ENCODE assay signal across 8 cellular contexts in the genomic region with DNA sequence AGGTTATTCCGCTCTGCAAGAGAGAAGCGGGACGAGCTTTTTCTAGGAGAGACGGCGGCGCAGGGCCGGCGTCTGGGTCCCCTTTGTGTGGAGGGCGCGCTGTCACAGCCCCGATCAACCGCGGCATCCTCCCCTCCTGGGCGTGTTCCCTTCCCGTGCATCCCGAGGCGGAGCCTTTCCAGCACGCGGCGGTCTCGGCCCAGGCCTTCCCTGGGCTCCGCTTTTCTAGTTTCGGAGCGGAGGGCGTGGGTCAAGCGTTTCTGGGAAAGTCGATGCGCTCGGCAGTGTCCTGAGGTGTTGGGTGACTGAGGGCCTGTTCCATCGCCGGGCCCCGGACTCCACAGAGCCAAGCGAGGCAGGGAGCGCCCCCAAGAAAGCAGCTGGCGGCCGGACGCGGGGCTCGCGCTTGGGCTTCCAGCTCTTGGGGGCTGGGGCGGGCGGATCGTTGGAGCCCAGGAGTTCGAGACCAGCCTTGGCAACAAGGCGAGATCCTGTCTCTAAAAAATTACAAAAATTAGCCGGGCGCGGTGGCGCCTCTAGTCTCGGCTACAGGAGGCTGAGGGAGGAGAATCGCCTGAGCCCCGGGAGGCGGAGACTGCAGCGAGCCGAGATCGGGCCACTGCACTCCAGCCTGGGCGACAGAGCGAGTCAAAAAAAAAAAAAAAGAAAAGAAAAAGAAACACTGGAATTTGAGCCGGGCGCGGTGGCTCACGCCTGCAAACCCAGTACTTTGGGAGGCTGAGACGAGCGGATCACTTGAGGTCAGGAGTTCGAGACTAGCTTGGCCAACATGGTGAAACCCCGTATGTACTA. TPM values are rescaled to one million over a fixed set of nuclear protein-coding genes. Genes with fewer than 3 reads are reported as not detected.
A peak's percentile ranks its signal among the peaks of the same experiment; 100 is the strongest.
DNase-seq lines count a peak whose midpoint lies in the region; ATAC-seq and TF ChIP-seq lines count a peak whose summit lies in the region.

No MANE protein-coding gene starts in this region.

- intact Hi-C loops in activated CD4-positive, alpha-beta T cell treated with anti-CD3 and anti-CD28 coated beads for 36 hours (cut with DNase I, micrococcal nuclease), result loop anchor here (2.0 to 10.0 kb wide), 15 partner anchors 36 to 1376 kb away; a partner anchor contains a TSS

- H3K27me3 Mint-ChIP-seq in activated CD4-positive, alpha-beta T cell treated with anti-CD3 and anti-CD28 coated beads for 36 hours, result peaks cover 2% of the 10 kb centered on the region
- H3K27me3 Mint-ChIP-seq in neural progenitor cell (ENCODE audit: insufficient read depth, low read depth), result peaks cover 4% of the 10 kb centered on the region

- no peak for TF ChIP-seq CTCF in neural progenitor cell (IDR thresholded peaks at IDR 0.05)

- no peak overlapping the region for H3K9ac ChIP-seq in neural progenitor cell

- H3F3A ChIP-seq in neural progenitor cell (ENCODE audit: low read depth), result peaks cover 33% of the 10 kb centered on the region

- POLR2A ChIA-PET in activated CD4-positive, alpha-beta T cell treated with anti-CD3 and anti-CD28 coated beads for 36 hours (lab: Charles Lee), result interaction anchor here (1.4 kb wide), 1 partner anchor 67 kb away, joined by 4 read pairs; a partner anchor contains a TSS

- no peak overlapping the region for H2AFZ ChIP-seq in neural progenitor cell (replicated peaks)

- ATAC-seq in activated CD4-positive, alpha-beta T cell treated with anti-CD3 and anti-CD28 coated beads for 36 hours, result no peak
- no peak for ATAC-seq in HG03097 (IDR thresholded peaks at IDR 0.05; ENCODE audit: low FRiP score, unreplicated experiment)

- H3K36me3 Mint-ChIP-seq in activated CD4-positive, alpha-beta T cell treated with anti-CD3 and anti-CD28 coated beads for 36 hours (ENCODE audit: low read depth), result peaks cover 13% of the 10 kb centered on the region
- peaks cover 13% of the 10 kb centered on the region for H3K36me3 Mint-ChIP-seq in neural progenitor cell

- H3K4me1 Mint-ChIP-seq in activated CD4-positive, alpha-beta T cell treated with anti-CD3 and anti-CD28 coated beads for 36 hours, result peaks cover 24% of the 10 kb centered on the region
- H3K4me1 Mint-ChIP-seq in neural progenitor cell, result peaks cover 30% of the 10 kb centered on the region

- peak overlapping the region; percentile 97 for H3K27ac Mint-ChIP-seq in activated CD4-positive, alpha-beta T cell treated with anti-CD3 and anti-CD28 coated beads for 36 hours
- H3K27ac Mint-ChIP-seq in neural progenitor cell, result peak overlapping the region; percentile 53

- TF ChIP-seq POLR2A in erythroblast (IDR thresholded peaks at IDR 0.05; ENCODE audit: low read length), result peak; percentile 45

- H3K27ac ChIP-seq in neural progenitor cell, result no peak overlapping the region

- H3K4me2 ChIP-seq in neural progenitor cell, result peak overlapping the region; percentile 93

- no peaks in the 10 kb centered on the region for H3K36me3 ChIP-seq in neural progenitor cell

- H3K4me3 Mint-ChIP-seq in activated CD4-positive, alpha-beta T cell treated with anti-CD3 and anti-CD28 coated beads for 36 hours, result peak overlapping the region; percentile 88
- peak overlapping the region; percentile 97 for H3K4me3 Mint-ChIP-seq in neural progenitor cell

- CTCF ChIA-PET in activated CD4-positive, alpha-beta T cell treated with anti-CD3 and anti-CD28 coated beads for 36 hours (lab: Charles Lee), result interaction anchor here (0.6 to 1.0 kb wide), 2 partner anchors 95 to 232 kb away, joined by 3 to 7 read pairs; a partner anchor contains a TSS

- H3K79me2 ChIP-seq in neural progenitor cell (ENCODE audit: low read depth), result peaks cover 52% of the 10 kb centered on the region

- H3K9me3 Mint-ChIP-seq in activated CD4-positive, alpha-beta T cell treated with anti-CD3 and anti-CD28 coated beads for 36 hours (ENCODE audit: low read depth), result no peaks in the 10 kb centered on the region
- no peaks in the 10 kb centered on the region for H3K9me3 Mint-ChIP-seq in neural progenitor cell

- H3K27me3 ChIP-seq in neural progenitor cell, result peaks cover 16% of the 10 kb centered on the region

- H3K4me1 ChIP-seq in neural progenitor cell, result peaks cover 25% of the 10 kb centered on the region

- H3K4me3 ChIP-seq in neural progenitor cell, result peak overlapping the region; percentile 58

- H4K20me1 ChIP-seq in neural progenitor cell (ENCODE audit: low read depth), result peaks cover 13% of the 10 kb centered on the region

- DNase-seq in activated CD4-positive, alpha-beta T cell treated with anti-CD3 and anti-CD28 coated beads for 36 hours, result peak; percentile 55
- DNase-seq in activated CD4-positive, alpha-beta T cell treated with anti-CD3 and anti-CD28 coated beads for 1 hour, result no peak
- peak in 3 of 5 donors; percentile 17 to 43 (median 19) for DNase-seq in T-helper 1 cell
- DNase-seq in erythroblast (lab: John Stamatoyannopoulos, UW), result peak in 1 of 2 experiments; percentile 85
- DNase-seq in neural progenitor cell (ENCODE audit: low spot score), result no peak
- DNase-seq in LoVo (ENCODE audit: low spot score), result no peak
- DNase-seq in NCI-H128 (lab: John Stamatoyannopoulos, UW; ENCODE audit: unreplicated experiment), result no peak

- H3K9me3 ChIP-seq in neural progenitor cell (ENCODE audit: low read depth), result no peaks in the 10 kb centered on the region

RNA-seq across cellular contexts. Expression of a gene that starts 0.8 kb away (rescaled TPM):
- 10 to 100 TPM in 1 of 2 experiments, 1 to 10 TPM in 1; 9.8 to 11.0 TPM for total RNA-seq in activated CD4-positive, alpha-beta T cell treated with anti-CD3 and anti-CD28 coated beads for 36 hours
- total RNA-seq in neural progenitor cell (ENCODE audit: low replicate concordance), result 33.8 and 64.4 TPM in 2 replicates

RNA-seq across cellular contexts. Expression of a gene that starts 1.1 kb away (rescaled TPM):
- total RNA-seq in activated CD4-positive, alpha-beta T cell treated with anti-CD3 and anti-CD28 coated beads for 36 hours, result 10 to 100 TPM; 14.1 to 15.0 TPM
- 11.7 and 19.5 TPM in 2 replicates for total RNA-seq in neural progenitor cell (ENCODE audit: low replicate concordance)

Comparison
In these comparisons a context has a peak if more than half of its experiments do, and no peak if none do; other contexts are left out.
1. DNase-seq: peak in activated CD4-positive, alpha-beta T cell treated with anti-CD3 and anti-CD28 coated beads for 36 hours (single experiment) and T-helper 1 cell (3 of 5); none in activated CD4-positive, alpha-beta T cell treated with anti-CD3 and anti-CD28 coated beads for 1 hour (single experiment), neural progenitor cell (single experiment), LoVo (single experiment) and NCI-H128 (single experiment).